In genomic region chr9:70111641-70112236, GRCh38 we compare ENCODE assay signal across 9 cellular contexts.
DNase-seq lines count a peak whose midpoint lies in the region; ATAC-seq, FAIRE-seq and TF ChIP-seq lines count a peak whose summit lies in the region.
"Had no signal": no experiment of that assay in that cellular context is flagged by ENCODE, and none has a peak within 500 bp of the region (broad histone marks: within the 10 kb centered on the region; RNA-seq: fewer than 3 reads in every experiment).

No MANE protein-coding gene starts in this region.

- H3K4me1 ChIP-seq in KMS-11 (ENCODE audit: low read depth, poor library complexity, severe bottlenecking) (peaks cover 27% of the 10 kb centered on the region), mesenchymal stem cell (ENCODE audit: control insufficient read depth, insufficient read depth, low read depth, low read length) (peaks cover 9% of the 10 kb centered on the region)

- DNase-seq in ELR (ENCODE audit: low read depth) (peak; percentile 65), bronchial epithelial cell (ENCODE audit: low read depth) (peak; percentile 98), mesenchymal stem cell (no peak), SKM-1 (lab: John Stamatoyannopoulos, UW; ENCODE audit: unreplicated experiment) (no peak)
- DNase-seq in stimulated activated naive CD8-positive, alpha-beta T cell treated with anti-CD3 and anti-CD28 coated beads, Interleukin-15, amount 100 ng/mL, for 72 hours = no peak

- H3K4ac ChIP-seq in mesenchymal stem cell (ENCODE audit: low read depth in 1 of 2, low read length in 2 of 2) = no peak overlapping the region

- H3K27me3 ChIP-seq in KMS-11 (ENCODE audit: insufficient read depth, low read depth) (no peaks in the 10 kb centered on the region), bronchial epithelial cell (ENCODE audit: control insufficient read depth, insufficient read depth, low read length) (no peaks in the 10 kb centered on the region), mesenchymal stem cell (ENCODE audit: control insufficient read depth in 1 of 2, insufficient read depth in 1 of 2, low read length in 2 of 2) (peaks cover 0 to 4% of the 10 kb centered on the region in 2 experiments)
- H3K27me3 ChIP-seq: testis had no signal

- H3K27ac ChIP-seq in KMS-11 (no peak overlapping the region), mesenchymal stem cell (ENCODE audit: low read length, poor library complexity, severe bottlenecking) (peak overlapping the region; percentile 51)

- peaks cover 20% of the 10 kb centered on the region for H3K79me1 ChIP-seq in mesenchymal stem cell (replicated peaks; ENCODE audit: low read length, poor library complexity, severe bottlenecking)

- no peaks in the 10 kb centered on the region for H4K20me1 ChIP-seq in KMS-11 (ENCODE audit: insufficient read depth)

- H3K9ac ChIP-seq in KMS-11 = no peak overlapping the region
- H3K9ac ChIP-seq in mesenchymal stem cell (ENCODE audit: low read length) = no peak overlapping the region

- no peak overlapping the region for H4K91ac ChIP-seq in mesenchymal stem cell (ENCODE audit: low read length)

- H3K4me1 Mint-ChIP-seq in stimulated activated naive CD8-positive, alpha-beta T cell treated with anti-CD3 and anti-CD28 coated beads, Interleukin-15, amount 100 ng/mL, for 72 hours = peaks cover 12% of the 10 kb centered on the region

- TF ChIP-seq CTCF in KMS-11 (conservative IDR thresholded peaks at IDR 0.05; ENCODE audit: low read depth, low read length) (no peak), bronchial epithelial cell (IDR thresholded peaks at IDR 0.05; ENCODE audit: insufficient read depth, low read length, severe bottlenecking) (no peak)

- no peak overlapping the region for H2BK120ac ChIP-seq in mesenchymal stem cell (ENCODE audit: low read depth, low read length)

- H3K4me3 ChIP-seq in KMS-11 (IDR thresholded peaks at IDR 0.05; ENCODE audit: insufficient read depth, low read depth, low read length) = no peak overlapping the region
- H3K4me3 ChIP-seq in bronchial epithelial cell (ENCODE audit: low read depth, low read length) = no peak overlapping the region
- no peak overlapping the region for H3K4me3 ChIP-seq in mesenchymal stem cell (ENCODE audit: insufficient read depth in 1 of 2, low read depth in 1 of 2, low read length in 2 of 2)
- H3K4me3 ChIP-seq: testis had no signal

- no peak overlapping the region for H3K14ac ChIP-seq in mesenchymal stem cell (ENCODE audit: low read length in 2 of 2)

- peak overlapping the region; percentile 83; the same call in 1 of the 2 replicates for H3K4me2 ChIP-seq in KMS-11
- H3K4me2 ChIP-seq in mesenchymal stem cell (ENCODE audit: low read length, poor library complexity, severe bottlenecking) = no peak overlapping the region

- H3K18ac ChIP-seq in mesenchymal stem cell (ENCODE audit: low read depth in 1 of 2, low read length in 2 of 2) = no peak overlapping the region

- H3K27me3 Mint-ChIP-seq in stimulated activated naive CD8-positive, alpha-beta T cell treated with anti-CD3 and anti-CD28 coated beads, Interleukin-15, amount 100 ng/mL, for 72 hours = peaks cover 7% of the 10 kb centered on the region

- H3K4me3 Mint-ChIP-seq in stimulated activated naive CD8-positive, alpha-beta T cell treated with anti-CD3 and anti-CD28 coated beads, Interleukin-15, amount 100 ng/mL, for 72 hours = no peak overlapping the region
- H3K4me3 Mint-ChIP-seq: mesothelial cell of epicardium had no signal

- H2BK15ac ChIP-seq in mesenchymal stem cell (ENCODE audit: low read depth, poor library complexity, severe bottlenecking) = no peak overlapping the region

- H3K27ac Mint-ChIP-seq in stimulated activated naive CD8-positive, alpha-beta T cell treated with anti-CD3 and anti-CD28 coated beads, Interleukin-15, amount 100 ng/mL, for 72 hours = no peak overlapping the region
- H3K27ac Mint-ChIP-seq: mesothelial cell of epicardium had no signal

- no peaks in the 10 kb centered on the region for H3K36me3 ChIP-seq in KMS-11 (ENCODE audit: insufficient read depth)
- H3K36me3 ChIP-seq in bronchial epithelial cell (ENCODE audit: control insufficient read depth, insufficient read depth, low read length) = no peaks in the 10 kb centered on the region
- peaks cover 0 to 21% of the 10 kb centered on the region in 2 experiments for H3K36me3 ChIP-seq in mesenchymal stem cell (ENCODE audit: control insufficient read depth in 1 of 2, insufficient read depth in 2 of 2, low read depth in 1 of 2, low read length in 2 of 2)

- no peak overlapping the region for H2BK5ac ChIP-seq in mesenchymal stem cell (ENCODE audit: low read depth, low read length, poor library complexity, severe bottlenecking)

- H3K23ac ChIP-seq in mesenchymal stem cell (ENCODE audit: low read length in 2 of 2) = no peak overlapping the region

- ATAC-seq in stimulated activated naive CD8-positive, alpha-beta T cell treated with anti-CD3 and anti-CD28 coated beads, Interleukin-15, amount 100 ng/mL, for 72 hours = no peak
- ATAC-seq in HG03442 (IDR thresholded peaks at IDR 0.05; ENCODE audit: unreplicated experiment) = no peak

- H2AK5ac ChIP-seq in mesenchymal stem cell (ENCODE audit: low read length, severe bottlenecking) = no peak overlapping the region

- H2BK12ac ChIP-seq in mesenchymal stem cell (ENCODE audit: low read length in 2 of 2) = no peak overlapping the region

- no peak overlapping the region for H4K8ac ChIP-seq in mesenchymal stem cell (ENCODE audit: low read length)

- no peaks in the 10 kb centered on the region for H3K9me3 ChIP-seq in mesenchymal stem cell (ENCODE audit: control insufficient read depth, low read length)
- H3K9me3 ChIP-seq: testis had no signal

- FAIRE-seq in bronchial epithelial cell (lab: Jason Lieb, UNC) = no peak

- no peaks in the 10 kb centered on the region for H3K9me3 Mint-ChIP-seq in stimulated activated naive CD8-positive, alpha-beta T cell treated with anti-CD3 and anti-CD28 coated beads, Interleukin-15, amount 100 ng/mL, for 72 hours
- H3K9me3 Mint-ChIP-seq: mesothelial cell of epicardium had no signal

- H2AFZ ChIP-seq in KMS-11 (ENCODE audit: low read depth) (no peak overlapping the region), mesenchymal stem cell (ENCODE audit: low read depth, low read length) (no peak overlapping the region)

- H3K79me2 ChIP-seq in KMS-11 (ENCODE audit: insufficient read depth, low read depth) = no peaks in the 10 kb centered on the region

- 86% methylated on average over 5 of the region's 5 CpGs for WGBS in mesenchymal stem cell

Comparison
In these comparisons a context has a peak if more than half of its experiments do, and no peak if none do; other contexts are left out.
1. DNase-seq: peak in ELR (single experiment) and bronchial epithelial cell (single experiment); none in mesenchymal stem cell (single experiment), stimulated activated naive CD8-positive, alpha-beta T cell treated with anti-CD3 and anti-CD28 coated beads, Interleukin-15, amount 100 ng/mL, for 72 hours (0 of 2) and SKM-1 (single experiment).